In the genomic region with DNA sequence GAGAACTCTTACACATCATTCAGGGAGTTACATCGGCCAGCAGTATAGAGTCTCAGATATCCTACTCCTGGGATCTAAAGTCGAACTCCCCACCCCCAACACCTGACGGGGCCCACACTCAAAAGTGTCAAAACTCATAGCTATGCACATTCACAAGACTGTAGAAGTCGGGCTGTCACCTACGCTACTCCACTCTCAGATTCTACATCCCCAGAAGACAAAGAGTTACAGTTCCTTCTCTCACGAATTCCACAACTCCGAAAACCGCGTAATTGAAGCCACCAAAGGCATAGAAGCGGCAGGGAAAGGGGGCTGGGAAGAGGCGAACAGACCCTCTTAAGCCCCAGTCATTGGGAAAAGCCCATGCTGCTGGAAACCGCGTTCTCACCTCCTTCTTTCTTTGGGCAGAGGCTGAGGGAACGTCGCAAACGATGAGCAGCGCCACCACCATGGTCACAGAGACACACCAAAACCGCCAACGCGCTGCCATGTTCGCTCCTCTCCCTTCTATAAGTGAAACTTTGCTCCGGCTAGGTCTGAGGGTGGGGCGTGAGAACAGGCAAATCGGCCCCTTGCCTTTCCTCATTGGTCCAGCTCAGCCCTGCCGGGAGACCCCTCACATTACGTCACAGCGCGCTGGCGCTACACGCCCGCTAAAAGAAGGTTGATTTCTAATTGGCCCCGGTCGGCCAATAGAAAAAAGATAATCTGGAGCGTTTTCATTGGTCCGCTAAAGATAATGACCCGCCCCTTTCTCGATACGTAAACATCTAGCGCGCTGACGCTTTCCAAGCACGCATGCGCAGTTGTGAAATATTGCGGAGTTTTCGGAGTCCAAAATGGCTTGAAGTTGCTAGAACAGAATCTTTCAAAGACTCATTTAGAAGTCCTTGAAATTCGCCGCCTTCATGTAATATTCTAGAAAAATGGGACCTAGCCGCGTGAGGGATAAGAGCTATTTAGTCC, we compare ENCODE assay signal across 8 cellular contexts. TPM values are rescaled to one million over a fixed set of nuclear protein-coding genes. Genes with fewer than 3 reads are reported as not detected.
DNase-seq lines count a peak whose midpoint lies in the region; ATAC-seq, FAIRE-seq and TF ChIP-seq lines count a peak whose summit lies in the region.

Gene MAGT1 (minus strand): TSS at position 515 of the 966 bp plus-strand sequence. CDS start 25 bp downstream, at position 490.

- peak; percentile 87 for FAIRE-seq in GM12892 (lab: Jason Lieb, UNC)

- no peaks in the 10 kb centered on the region for H3K9me3 ChIP-seq in adrenal gland (replicated peaks in 1 of 3)
- no peaks in the 10 kb centered on the region for H3K9me3 ChIP-seq in heart left ventricle

- no peaks in the 10 kb centered on the region for H3K4me1 Mint-ChIP-seq in type B pancreatic cell (ENCODE audit: unreplicated experiment)

- H3K4me1 ChIP-seq in adrenal gland (replicated peaks in 1 of 2) (peaks cover 0 to 9% of the 10 kb centered on the region in 2 donors), heart left ventricle (peaks cover 0 to 16% (median 0%) of the 10 kb centered on the region in 12 donors)

- H3K27ac ChIP-seq in adrenal gland: peak within 1 kb of the TSS; percentile 76 to 92 (median 90)
- H3K27ac ChIP-seq in heart left ventricle: peak within 1 kb of the TSS; percentile 82 to 94 (median 90)

- peak within 1 kb of the TSS; percentile 98 for H3K27ac Mint-ChIP-seq in type B pancreatic cell

- H3K36me3 Mint-ChIP-seq in type B pancreatic cell: no peaks in the 10 kb centered on the region

- H3K4me3 Mint-ChIP-seq in type B pancreatic cell: peak within 1 kb of the TSS; percentile 91

- 0 to 39% (median 13%) methylated on average over 15 to 49 of the region's 49 CpGs for WGBS in adrenal gland, 4 donors
- 0 to 49% (median 22%) methylated on average over 49 of the region's 49 CpGs for WGBS in heart left ventricle, 4 donors

- TF ChIP-seq CTCF in adrenal gland (IDR thresholded peaks at IDR 0.05): no peak
- TF ChIP-seq CTCF in heart left ventricle (IDR thresholded peaks at IDR 0.05): no peak
- no peak for TF ChIP-seq CTCF in type B pancreatic cell (conservative IDR thresholded peaks at IDR 0.05)

- peak; percentile 45 for DNase-seq in GM12892 (ENCODE audit: insufficient read length)
- DNase-seq in NCI-H146 (lab: John Stamatoyannopoulos, UW): peak; percentile 97
- DNase-seq in T-helper 1 cell: peak; percentile 83 to 97 (median 86)
- peak; percentile 88 to 97 (median 94) for DNase-seq in adrenal gland
- DNase-seq in heart left ventricle: peak; percentile 91 to 95 (median 92)
- DNase-seq in pons (ENCODE audit: low spot score): peak; percentile 96
- DNase-seq in type B pancreatic cell (ENCODE audit: extremely low spot score, unreplicated experiment): peak; percentile 84

- H3K27me3 Mint-ChIP-seq in type B pancreatic cell: no peaks in the 10 kb centered on the region

- H3K36me3 ChIP-seq in adrenal gland (replicated peaks in 1 of 2): no peaks in the 10 kb centered on the region
- H3K36me3 ChIP-seq in heart left ventricle: no peaks in the 10 kb centered on the region

- H3K4me3 ChIP-seq in adrenal gland (peak within 1 kb of the TSS in 3 of 4 donors; percentile 18 to 63 (median 41)), heart left ventricle (peak within 1 kb of the TSS; percentile 46 to 85 (median 70))

- TF ChIP-seq POLR2A in GM12892 (IDR thresholded peaks at IDR 0.05; ENCODE audit: low read depth, low read length) (peak; percentile 92), adrenal gland (IDR thresholded peaks at IDR 0.05) (peak; percentile 83 to 93), heart left ventricle (IDR thresholded peaks at IDR 0.05) (peak; percentile 25 to 80)

- ATAC-seq in HG02852 (IDR thresholded peaks at IDR 0.05; ENCODE audit: unreplicated experiment): peak; percentile 88
- peak; percentile 95 to 98 (median 96) for ATAC-seq in heart left ventricle

- no peaks in the 10 kb centered on the region for H3K9me3 Mint-ChIP-seq in type B pancreatic cell

- H3K27me3 ChIP-seq in adrenal gland (no peaks in the 10 kb centered on the region), heart left ventricle (no peaks in the 10 kb centered on the region)

- intact Hi-C loops in adrenal gland (cut with DNase I): no loop called here
- intact Hi-C loops in heart left ventricle (cut with DNase I): loop anchor here in 6 of 10 donors (5.0 to 10.0 kb wide), 4 partner anchors 110 to 450 kb away; partner anchors contain the start of genes ATRX (in 4 of the 6), PGK1 (in 2 of the 6) and FGF16 (in 1 of the 6)

RNA-seq across cellular contexts. Expression of gene MAGT1, which starts in this region (rescaled TPM):
- polyA plus RNA-seq in GM12892 (2012; ENCODE audit: missing spikeins): 32.6 TPM
- total RNA-seq in adrenal gland: 10 to 100 TPM; 22.9 to 77.0 (median 47.8) TPM
- polyA plus RNA-seq in adrenal gland: 10 to 100 TPM in 1 of 3 donors, 1 to 10 TPM in 2; 8.5 to 73.2 (median 9.3) TPM
- total RNA-seq in heart left ventricle: 10 to 100 TPM; 41.6 to 75.7 (median 56.3) TPM
- polyA plus RNA-seq in heart left ventricle: 10 to 100 TPM; 17.4 to 77.2 TPM
- total RNA-seq in type B pancreatic cell (ENCODE audit: low replicate concordance): 57.8 and 59.5 TPM in 2 replicates

Comparison
In these comparisons a context has a peak if more than half of its experiments do, and no peak if none do; other contexts are left out.
1. Peak in every context shown above with its lines: DNase-seq, ATAC-seq, H3K4me3 ChIP-seq and H3K27ac ChIP-seq.
2. DNase-seq: peak in every context shown above with its lines; median percentile 97 in NCI-H146; 96 in pons; 94 in adrenal gland; 92 in heart left ventricle; 86 in T-helper 1 cell; 84 in type B pancreatic cell; 45 in GM12892.
3. intact Hi-C loops: an anchor here in heart left ventricle (5.0 to 10.0 kb wide); none called in adrenal gland.